Comparison of ENCODE assay signal across 2 cellular contexts in genomic region chr9:136522354-136523237, GRCh38.
TF ChIP-seq lines count a peak whose summit lies in the region.

No MANE protein-coding gene starts in this region.

TF ChIP-seq in IMR-90, 13 proteins besides CTCF, POLR2A, EP300 and RAD21:
- TF ChIP-seq SMC3 (IDR thresholded peaks at IDR 0.05; ENCODE audit: low read depth, low read length): no peak
- TF ChIP-seq CEBPB (IDR thresholded peaks at IDR 0.05; ENCODE audit: low read depth, low read length): peak; percentile 55

TF ChIP-seq in K562, 482 proteins besides CTCF, POLR2A, EP300 and RAD21:
- TF ChIP-seq CEBPB (tag; IDR thresholded peaks at IDR 0.05) (peak; percentile 54), NR2F6 (CRISPR knock-in tag; IDR thresholded peaks at IDR 0.05) (no peak), ARID1B (IDR thresholded peaks at IDR 0.05) (no peak), CEBPG (CRISPR knock-in tag; IDR thresholded peaks at IDR 0.05) (0 out of 2 replicates have a peak, but pooled peaks have one; percentile 27), CEBPG (tag; conservative IDR thresholded peaks at IDR 0.05 in 1 of 2, IDR thresholded peaks at IDR 0.05 in 1 of 2) (no peak), BRCA1 (IDR thresholded peaks at IDR 0.05) (no peak), BRCA1 (CRISPR knock-in tag; IDR thresholded peaks at IDR 0.05) (no peak), FOXK1 (CRISPR knock-in tag; IDR thresholded peaks at IDR 0.05; ENCODE audit: borderline replicate concordance) (no peak), ZNF551 (CRISPR knock-in tag; IDR thresholded peaks at IDR 0.05) (no peak), SIN3A (IDR thresholded peaks at IDR 0.05; ENCODE audit: borderline replicate concordance in 2 of 2, control insufficient read depth in 1 of 2, low read depth in 2 of 2, low read length in 2 of 2) (no peak), E4F1 (CRISPR knock-in tag; IDR thresholded peaks at IDR 0.05; ENCODE audit: borderline replicate concordance) (no peak), ATF6 (CRISPR knock-in tag; IDR thresholded peaks at IDR 0.05) (no peak), HNRNPL (IDR thresholded peaks at IDR 0.05; ENCODE audit: low read depth, low read length) (0 out of 2 replicates have a peak, but pooled peaks have one; percentile 17), HINFP (tag; conservative IDR thresholded peaks at IDR 0.05; ENCODE audit: low read depth) (no peak), ZNF280A (IDR thresholded peaks at IDR 0.05; ENCODE audit: low read depth, partially characterized antibody) (no peak)
